ENCODE assay signal across 16 cellular contexts in genomic region chr12:96495841-96496545, GRCh38. TPM values are rescaled to one million over a fixed set of nuclear protein-coding genes. Genes with fewer than 3 reads are reported as not detected.
A peak's percentile ranks its signal among the peaks of the same experiment; 100 is the strongest.
DNase-seq lines count a peak whose midpoint lies in the region; ATAC-seq, FAIRE-seq and TF ChIP-seq lines count a peak whose summit lies in the region.
"Had no signal": no experiment of that assay in that cellular context is flagged by ENCODE, and none has a peak within 500 bp of the region (broad histone marks: within the 10 kb centered on the region; RNA-seq: fewer than 3 reads in every experiment).

No MANE protein-coding gene starts in this region.

- H3K4me3 Mint-ChIP-seq in activated CD8-positive, alpha-beta T cell treated with anti-CD3 and anti-CD28 coated beads, Interleukin-2, amount 10 ng/mL, durations not matched to agents 7 days and 5 days, result peak overlapping the region; percentile 32
- no peak overlapping the region for H3K4me3 Mint-ChIP-seq in activated CD8-positive, alpha-beta T cell treated with anti-CD3 and anti-CD28 coated beads for 36 hours
- peak overlapping the region in 3 of 4 donors; percentile 42 to 82 (median 73) for H3K4me3 Mint-ChIP-seq in IgD-negative memory B cell
- H3K4me3 Mint-ChIP-seq: endodermal cell had no signal

- H3K27me3 Mint-ChIP-seq in activated CD8-positive, alpha-beta T cell treated with anti-CD3 and anti-CD28 coated beads, Interleukin-2, amount 10 ng/mL, durations not matched to agents 7 days and 5 days (ENCODE audit: low read depth), result peaks cover 7% of the 10 kb centered on the region
- H3K27me3 Mint-ChIP-seq in activated CD8-positive, alpha-beta T cell treated with anti-CD3 and anti-CD28 coated beads for 36 hours, result no peaks in the 10 kb centered on the region
- H3K27me3 Mint-ChIP-seq in IgD-negative memory B cell, result no peaks in the 10 kb centered on the region

- CTCF ChIA-PET in activated CD8-positive, alpha-beta T cell treated with anti-CD3 and anti-CD28 coated beads, Interleukin-2, amount 10 ng/mL, durations not matched to agents 7 days and 5 days (lab: Charles Lee), result interaction anchor here (1.1 to 2.7 kb wide), 2 partner anchors 21 to 434 kb away, joined by 3 to 12 read pairs; no protein-coding TSS in a partner anchor
- CTCF ChIA-PET in activated CD8-positive, alpha-beta T cell treated with anti-CD3 and anti-CD28 coated beads for 36 hours (lab: Charles Lee), result interaction anchor here (0.6 to 1.5 kb wide), 5 partner anchors 9 to 540 kb away, joined by 3 read pairs; no protein-coding TSS in a partner anchor

- no peak for DNase-seq in activated CD8-positive, alpha-beta T cell treated with anti-CD3 and anti-CD28 coated beads, Interleukin-2, amount 10 ng/mL, durations not matched to agents 7 days and 5 days
- no peak for DNase-seq in activated CD8-positive, alpha-beta T cell treated with anti-CD3 and anti-CD28 coated beads for 36 hours
- DNase-seq in small intestine (peak; percentile 15), ovary (no peak), AML-193 (lab: John Stamatoyannopoulos, UW) (no peak)
- DNase-seq: activated CD4-positive, alpha-beta T cell treated with anti-CD3 and anti-CD28 coated beads, Interleukin-2, amount 50 U/mL, for 1 hour; activated effector memory CD4-positive, alpha-beta T cell treated with anti-CD3 and anti-CD28 coated beads, Interleukin-2, amount 50 U/mL, for 16 hours; endodermal cell; NCI-H1092 treated with DMSO at 0.1 percent for 48 hours; NCI-H2227 treated with DMSO at 0.1 percent for 48 hours; stimulated activated CD4-positive, alpha-beta T cell treated with anti-CD3 and anti-CD28 coated beads, Interleukin-1b, Interleukin-23, amount 100 ng/mL, for 48 hours had no signal

- H3K9me3 ChIP-seq in small intestine (ENCODE audit: control insufficient read depth, low read depth) (no peaks in the 10 kb centered on the region), ovary (no peaks in the 10 kb centered on the region)

- H3K27me3 ChIP-seq in small intestine (ENCODE audit: control insufficient read depth in 2 of 2, insufficient read depth in 2 of 2, low read length in 2 of 2), result no peaks in the 10 kb centered on the region
- no peaks in the 10 kb centered on the region for H3K27me3 ChIP-seq in ovary

- peaks cover 35% of the 10 kb centered on the region for H3K4me1 Mint-ChIP-seq in activated CD8-positive, alpha-beta T cell treated with anti-CD3 and anti-CD28 coated beads, Interleukin-2, amount 10 ng/mL, durations not matched to agents 7 days and 5 days (ENCODE audit: low read depth)
- H3K4me1 Mint-ChIP-seq in activated CD8-positive, alpha-beta T cell treated with anti-CD3 and anti-CD28 coated beads for 36 hours (ENCODE audit: low read depth), result peaks cover 15% of the 10 kb centered on the region
- H3K4me1 Mint-ChIP-seq in IgD-negative memory B cell, result peaks cover 22 to 37% (median 26%) of the 10 kb centered on the region in 3 donors

- H3K36me3 ChIP-seq in small intestine (ENCODE audit: control insufficient read depth in 2 of 2, insufficient read depth in 2 of 2, low read length in 2 of 2) (no peaks in the 10 kb centered on the region), ovary (no peaks in the 10 kb centered on the region)

- no peak overlapping the region for H3K27ac Mint-ChIP-seq in activated CD8-positive, alpha-beta T cell treated with anti-CD3 and anti-CD28 coated beads, Interleukin-2, amount 10 ng/mL, durations not matched to agents 7 days and 5 days
- H3K27ac Mint-ChIP-seq in activated CD8-positive, alpha-beta T cell treated with anti-CD3 and anti-CD28 coated beads for 36 hours, result no peak overlapping the region
- no peak overlapping the region for H3K27ac Mint-ChIP-seq in IgD-negative memory B cell
- H3K27ac Mint-ChIP-seq: endodermal cell had no signal

- intact Hi-C loops in activated CD8-positive, alpha-beta T cell treated with anti-CD3 and anti-CD28 coated beads for 36 hours (cut with micrococcal nuclease), result no loop called here
- intact Hi-C loops in ovary (cut with DNase I), result loop anchor here in 1 of 4 donors (10.0 kb wide), 1 partner anchor 271 kb away; no protein-coding TSS in a partner anchor

- FAIRE-seq in small intestine (lab: Jason Lieb, UNC), result no peak
- FAIRE-seq: A204.1, islet of Langerhans had no signal

- H3K4me3 ChIP-seq in small intestine (ENCODE audit: low read depth in 1 of 2, low read length in 2 of 2) (no peak overlapping the region), ovary (no peak overlapping the region)

- POLR2A ChIA-PET in activated CD8-positive, alpha-beta T cell treated with anti-CD3 and anti-CD28 coated beads, Interleukin-2, amount 10 ng/mL, durations not matched to agents 7 days and 5 days (lab: Charles Lee), result interaction anchor here (0.5 kb wide), 1 partner anchor 95 kb away, joined by 3 read pairs; no protein-coding TSS in a partner anchor
- POLR2A ChIA-PET in activated CD8-positive, alpha-beta T cell treated with anti-CD3 and anti-CD28 coated beads for 36 hours (lab: Charles Lee), result interaction anchor here (1.9 kb wide), 1 partner anchor 96 kb away, joined by 5 read pairs; the partner anchor contains the start of gene CDK17

- peaks cover 5% of the 10 kb centered on the region for H3K9me3 Mint-ChIP-seq in activated CD8-positive, alpha-beta T cell treated with anti-CD3 and anti-CD28 coated beads, Interleukin-2, amount 10 ng/mL, durations not matched to agents 7 days and 5 days (ENCODE audit: insufficient read depth)
- peaks cover 1% of the 10 kb centered on the region for H3K9me3 Mint-ChIP-seq in activated CD8-positive, alpha-beta T cell treated with anti-CD3 and anti-CD28 coated beads for 36 hours
- no peaks in the 10 kb centered on the region for H3K9me3 Mint-ChIP-seq in IgD-negative memory B cell
- H3K9me3 Mint-ChIP-seq: endodermal cell had no signal

- no peak for TF ChIP-seq CTCF in activated CD8-positive, alpha-beta T cell treated with anti-CD3 and anti-CD28 coated beads for 36 hours (IDR thresholded peaks at IDR 0.05)
- TF ChIP-seq CTCF in ovary (IDR thresholded peaks at IDR 0.05), result no peak

- ATAC-seq in activated CD8-positive, alpha-beta T cell treated with anti-CD3 and anti-CD28 coated beads, Interleukin-2, amount 10 ng/mL, durations not matched to agents 7 days and 5 days, result no peak
- no peak for ATAC-seq in activated CD8-positive, alpha-beta T cell treated with anti-CD3 and anti-CD28 coated beads for 36 hours
- ATAC-seq in GM21619 (IDR thresholded peaks at IDR 0.05; ENCODE audit: unreplicated experiment), result peak; percentile 57
- ATAC-seq in HG02884 (IDR thresholded peaks at IDR 0.05; ENCODE audit: unreplicated experiment), result no peak

- H3K27ac ChIP-seq in small intestine (ENCODE audit: low read depth in 1 of 2, low read length in 1 of 2), result peak overlapping the region in 1 of 2 donors; percentile 44
- H3K27ac ChIP-seq in ovary, result no peak overlapping the region

- H3K4me1 ChIP-seq in small intestine (ENCODE audit: control insufficient read depth in 2 of 2, insufficient read depth in 1 of 2, low read depth in 1 of 2, low read length in 1 of 2) (peaks cover 0 to 1% of the 10 kb centered on the region in 2 donors), ovary (ENCODE audit: insufficient read depth) (no peaks in the 10 kb centered on the region)

- 7 to 20% (median 8%) methylated on average over 2 of the region's 2 CpGs for WGBS in small intestine, 3 donors
- WGBS in ovary, 3 donors, result 81 to 84% (median 83%) methylated on average over 2 of the region's 2 CpGs

- peaks cover 5% of the 10 kb centered on the region for H3K36me3 Mint-ChIP-seq in activated CD8-positive, alpha-beta T cell treated with anti-CD3 and anti-CD28 coated beads, Interleukin-2, amount 10 ng/mL, durations not matched to agents 7 days and 5 days (ENCODE audit: low read depth)
- H3K36me3 Mint-ChIP-seq in activated CD8-positive, alpha-beta T cell treated with anti-CD3 and anti-CD28 coated beads for 36 hours (ENCODE audit: low read depth), result no peaks in the 10 kb centered on the region
- H3K36me3 Mint-ChIP-seq in IgD-negative memory B cell, result no peaks in the 10 kb centered on the region

- TF ChIP-seq EP300 in ovary (IDR thresholded peaks at IDR 0.05), result no peak

- TF ChIP-seq POLR2A in ovary (IDR thresholded peaks at IDR 0.05), result no peak

RNA-seq across cellular contexts. Expression of gene CFAP54, which starts 6.6 kb away (rescaled TPM):
- total RNA-seq in activated CD8-positive, alpha-beta T cell treated with anti-CD3 and anti-CD28 coated beads, Interleukin-2, amount 10 ng/mL, durations not matched to agents 7 days and 5 days, result 1 to 10 TPM in 1 of 2 experiments, under 1 TPM in 1; 0.18 to 1.2 TPM
- total RNA-seq in activated CD8-positive, alpha-beta T cell treated with anti-CD3 and anti-CD28 coated beads for 36 hours, result under 1 TPM; 0.38 to 0.45 TPM
- polyA plus RNA-seq in IgD-negative memory B cell (0.13 TPM), small intestine (under 1 TPM in 1 of 3 donors, not detected in 2; 0.31 TPM), ovary (under 1 TPM; 0.15 to 0.37 TPM)
- total RNA-seq in ovary, result 10 to 100 TPM in 1 of 7 donors, 1 to 10 TPM in 4, under 1 TPM in 2; 0.58 to 29.8 (median 2.1) TPM
